ENCODE assay signal across 8 cellular contexts in the genomic region with DNA sequence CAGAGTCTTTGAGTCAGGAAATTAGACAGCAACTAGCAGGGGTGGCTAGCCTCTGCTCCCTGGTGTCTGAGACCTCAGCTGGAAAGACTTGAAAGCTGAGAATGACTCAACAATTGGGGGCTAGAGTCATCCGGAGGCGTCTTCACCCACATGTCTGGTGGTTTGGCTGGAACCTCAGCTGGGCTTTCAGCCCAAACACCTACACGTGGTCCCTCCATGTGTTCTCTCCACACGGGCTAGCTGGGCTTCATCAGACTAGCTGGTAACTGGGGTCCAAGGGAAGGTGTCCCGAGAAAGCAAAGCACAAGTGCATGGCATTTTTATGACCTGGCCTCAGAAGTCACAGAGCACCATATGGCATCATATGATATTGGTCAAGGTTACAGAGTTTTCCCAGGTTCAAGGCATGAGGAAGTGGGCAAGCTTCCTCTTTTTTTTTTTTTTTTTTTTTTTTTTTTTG. TPM values are rescaled to one million over a fixed set of nuclear protein-coding genes. Genes with fewer than 3 reads are reported as not detected.
DNase-seq lines count a peak whose midpoint lies in the region; ATAC-seq and TF ChIP-seq lines count a peak whose summit lies in the region.

No MANE protein-coding gene starts in this region.

- WGBS in mesenchymal stem cell, result 75% methylated on average over 5 of the region's 5 CpGs
- WGBS in testis, 2 donors, result 47 to 61% methylated on average over 5 of the region's 5 CpGs

- TF ChIP-seq POLR2A in testis (IDR thresholded peaks at IDR 0.05), result no peak

- no peak overlapping the region for H2BK5ac ChIP-seq in mesenchymal stem cell (ENCODE audit: low read depth, low read length, poor library complexity, severe bottlenecking)

- no peak overlapping the region for H4K91ac ChIP-seq in mesenchymal stem cell (ENCODE audit: low read length)

- H3K9me3 ChIP-seq in mesenchymal stem cell (ENCODE audit: control insufficient read depth, low read length) (peaks cover 30% of the 10 kb centered on the region), testis (no peaks in the 10 kb centered on the region)

- no peak for TF ChIP-seq CTCF in testis (IDR thresholded peaks at IDR 0.05)
- no peak for TF ChIP-seq CTCF in nephron progenitor cell (IDR thresholded peaks at IDR 0.05)

- H3K4me3 Mint-ChIP-seq in nephron progenitor cell, result no peak overlapping the region

- H3K4me1 Mint-ChIP-seq in nephron progenitor cell, result no peaks in the 10 kb centered on the region

- no peak overlapping the region for H3K4me2 ChIP-seq in mesenchymal stem cell (ENCODE audit: low read length, poor library complexity, severe bottlenecking)

- H3K9ac ChIP-seq in mesenchymal stem cell (ENCODE audit: low read length), result peak overlapping the region; percentile 64

- H2BK120ac ChIP-seq in mesenchymal stem cell (ENCODE audit: low read depth, low read length), result no peak overlapping the region

- no peak overlapping the region for H2BK12ac ChIP-seq in mesenchymal stem cell (ENCODE audit: low read length in 2 of 2)

- H2BK15ac ChIP-seq in mesenchymal stem cell (ENCODE audit: low read depth, poor library complexity, severe bottlenecking), result no peak overlapping the region

- DNase-seq in EL (peak; percentile 91), mesenchymal stem cell (no peak), RKO (ENCODE audit: low spot score) (no peak), testis (no peak), nephron progenitor cell (no peak)
- peak; percentile 24 for DNase-seq in activated CD8-positive, alpha-beta memory T cell treated with anti-CD3 and anti-CD28 coated beads, Interleukin-2, amount 50 U/mL, for 24 hours (ENCODE audit: extremely low read depth)

- no peak overlapping the region for H3K4me3 ChIP-seq in mesenchymal stem cell (ENCODE audit: insufficient read depth in 1 of 2, low read depth in 1 of 2, low read length in 2 of 2)
- no peak overlapping the region for H3K4me3 ChIP-seq in testis

- no peak overlapping the region for H3K18ac ChIP-seq in mesenchymal stem cell (ENCODE audit: low read depth in 1 of 2, low read length in 2 of 2)

- H3K4ac ChIP-seq in mesenchymal stem cell (ENCODE audit: low read depth in 1 of 2, low read length in 2 of 2), result no peak overlapping the region

- H4K8ac ChIP-seq in mesenchymal stem cell (ENCODE audit: low read length), result no peak overlapping the region

- peaks cover 52% of the 10 kb centered on the region for H3K9me3 Mint-ChIP-seq in nephron progenitor cell

- no peak overlapping the region for H3K27ac Mint-ChIP-seq in nephron progenitor cell

- ATAC-seq in GM21423 (IDR thresholded peaks at IDR 0.05; ENCODE audit: unreplicated experiment) (peak; percentile 97), HG03575 (IDR thresholded peaks at IDR 0.05; ENCODE audit: extremely low read depth, insufficient number of reproducible peaks, low FRiP score, unreplicated experiment) (peak; percentile 70)

- peaks cover 17% of the 10 kb centered on the region for H3K36me3 Mint-ChIP-seq in nephron progenitor cell (ENCODE audit: low read depth)

- peaks cover 19% of the 10 kb centered on the region for H3K27me3 Mint-ChIP-seq in nephron progenitor cell (ENCODE audit: low read depth, poor library complexity)

- no peaks in the 10 kb centered on the region for H3K36me3 ChIP-seq in mesenchymal stem cell (ENCODE audit: control insufficient read depth in 1 of 2, insufficient read depth in 2 of 2, low read depth in 1 of 2, low read length in 2 of 2)
- H3K36me3 ChIP-seq in testis (ENCODE audit: low read depth, missing control alignments), result no peaks in the 10 kb centered on the region

- H3K79me1 ChIP-seq in mesenchymal stem cell (replicated peaks; ENCODE audit: low read length, poor library complexity, severe bottlenecking), result no peaks in the 10 kb centered on the region

- H3K27me3 ChIP-seq in mesenchymal stem cell (ENCODE audit: control insufficient read depth in 1 of 2, insufficient read depth in 1 of 2, low read length in 2 of 2) (no peaks in the 10 kb centered on the region), testis (no peaks in the 10 kb centered on the region)

- H2AFZ ChIP-seq in mesenchymal stem cell (ENCODE audit: low read depth, low read length), result no peak overlapping the region

- H3K14ac ChIP-seq in mesenchymal stem cell (ENCODE audit: low read length in 2 of 2), result no peak overlapping the region

- H3K23ac ChIP-seq in mesenchymal stem cell (ENCODE audit: low read length in 2 of 2), result no peak overlapping the region

- H3K27ac ChIP-seq in mesenchymal stem cell (ENCODE audit: low read length, poor library complexity, severe bottlenecking) (no peak overlapping the region), testis (no peak overlapping the region)

- intact Hi-C loops in testis (cut with DNase I; ENCODE audit: low total_unique reads), result no loop called here

- peak overlapping the region; percentile 21 for H2AK5ac ChIP-seq in mesenchymal stem cell (ENCODE audit: low read length, severe bottlenecking)

- no peaks in the 10 kb centered on the region for H3K4me1 ChIP-seq in mesenchymal stem cell (ENCODE audit: control insufficient read depth, insufficient read depth, low read depth, low read length)
- H3K4me1 ChIP-seq in testis, result no peaks in the 10 kb centered on the region

RNA-seq across cellular contexts. Expression of gene ABHD2, which starts 19.9 kb away (rescaled TPM):
- 12.5 TPM for polyA plus RNA-seq in mesenchymal stem cell (2013, experiment 1 of 2)
- polyA plus RNA-seq in mesenchymal stem cell (2013, experiment 2 of 2), result 12.4 TPM
- 100 to 1,000 TPM in 1 of 2 donors, 10 to 100 TPM in 1; 82.5 to 109 TPM for total RNA-seq in testis
- 214 TPM for polyA plus RNA-seq in testis (ENCODE audit: insufficient read depth, low read depth, low replicate concordance)

Comparison
In these comparisons a context has a peak if more than half of its experiments do, and no peak if none do; other contexts are left out.
1. DNase-seq: peak in EL (single experiment) and activated CD8-positive, alpha-beta memory T cell treated with anti-CD3 and anti-CD28 coated beads, Interleukin-2, amount 50 U/mL, for 24 hours (single experiment); none in mesenchymal stem cell (single experiment), RKO (single experiment), testis (single experiment) and nephron progenitor cell (single experiment).